In the genomic region with DNA sequence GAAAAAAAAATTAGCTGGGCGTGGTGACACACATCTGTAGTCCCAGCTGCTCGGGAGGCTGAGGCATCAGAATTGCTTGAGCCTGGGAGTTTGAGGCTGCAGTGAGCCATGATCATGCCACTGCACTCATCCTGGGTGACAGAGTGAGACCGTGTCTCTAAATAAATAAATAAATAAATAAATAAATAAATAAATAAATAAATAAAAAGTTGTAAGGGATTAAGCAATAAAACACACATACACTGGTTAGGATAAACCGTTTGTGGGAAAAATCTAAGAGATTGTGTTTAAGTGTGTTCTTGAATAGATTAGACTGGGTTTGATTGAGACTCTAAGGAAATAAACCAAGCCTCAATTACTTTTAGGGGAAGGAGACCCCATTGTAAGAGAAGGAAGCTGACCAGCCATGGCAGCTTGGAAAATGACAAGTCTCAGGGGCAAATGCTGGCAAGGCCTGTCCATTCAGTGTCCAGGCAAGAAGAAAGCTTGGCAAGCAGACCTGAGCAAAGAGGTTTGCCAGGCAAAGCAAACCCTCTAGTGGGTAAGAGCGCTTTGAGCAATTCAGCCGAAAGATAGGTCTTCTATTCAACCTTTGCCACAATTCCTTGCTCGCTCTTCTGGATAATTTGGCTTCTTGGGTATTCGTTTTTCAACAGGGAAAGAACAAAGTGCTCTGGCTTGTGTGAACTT, we compare ENCODE assay signal across 1 cellular context.
TF ChIP-seq lines count a peak whose summit lies in the region.

No MANE protein-coding gene starts in this region.

TF ChIP-seq in HEK293, 187 proteins besides CTCF, POLR2A, EP300 and RAD21 (continued from another document):
- TF ChIP-seq, protein P1, sequence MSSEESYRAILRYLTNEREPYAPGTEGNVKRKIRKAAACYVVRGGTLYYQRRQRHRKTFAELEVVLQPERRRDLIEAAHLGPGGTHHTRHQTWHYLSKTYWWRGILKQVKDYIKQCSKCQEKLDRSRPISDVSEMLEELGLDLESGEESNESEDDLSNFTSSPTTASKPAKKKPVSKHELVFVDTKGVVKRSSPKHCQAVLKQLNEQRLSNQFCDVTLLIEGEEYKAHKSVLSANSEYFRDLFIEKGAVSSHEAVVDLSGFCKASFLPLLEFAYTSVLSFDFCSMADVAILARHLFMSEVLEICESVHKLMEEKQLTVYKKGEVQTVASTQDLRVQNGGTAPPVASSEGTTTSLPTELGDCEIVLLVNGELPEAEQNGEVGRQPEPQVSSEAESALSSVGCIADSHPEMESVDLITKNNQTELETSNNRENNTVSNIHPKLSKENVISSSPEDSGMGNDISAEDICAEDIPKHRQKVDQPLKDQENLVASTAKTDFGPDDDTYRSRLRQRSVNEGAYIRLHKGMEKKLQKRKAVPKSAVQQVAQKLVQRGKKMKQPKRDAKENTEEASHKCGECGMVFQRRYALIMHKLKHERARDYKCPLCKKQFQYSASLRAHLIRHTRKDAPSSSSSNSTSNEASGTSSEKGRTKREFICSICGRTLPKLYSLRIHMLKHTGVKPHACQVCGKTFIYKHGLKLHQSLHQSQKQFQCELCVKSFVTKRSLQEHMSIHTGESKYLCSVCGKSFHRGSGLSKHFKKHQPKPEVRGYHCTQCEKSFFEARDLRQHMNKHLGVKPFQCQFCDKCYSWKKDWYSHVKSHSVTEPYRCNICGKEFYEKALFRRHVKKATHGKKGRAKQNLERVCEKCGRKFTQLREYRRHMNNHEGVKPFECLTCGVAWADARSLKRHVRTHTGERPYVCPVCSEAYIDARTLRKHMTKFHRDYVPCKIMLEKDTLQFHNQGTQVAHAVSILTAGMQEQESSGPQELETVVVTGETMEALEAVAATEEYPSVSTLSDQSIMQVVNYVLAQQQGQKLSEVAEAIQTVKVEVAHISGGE (tag by site-specific recombination; conservative IDR thresholded peaks at IDR 0.05; ENCODE audit: low read depth): peak; percentile 85
- TF ChIP-seq ZNF214 (tag by site-specific recombination; IDR thresholded peaks at IDR 0.05; ENCODE audit: borderline replicate concordance): peak; percentile 23; the same call in 1 of the 2 replicates
- TF ChIP-seq BCL11A (tag by site-specific recombination; IDR thresholded peaks at IDR 0.05; ENCODE audit: low read depth): no peak
- 0 out of 2 replicates have a peak, but pooled peaks have one; percentile 34 for TF ChIP-seq ZNF366 (tag by site-specific recombination; conservative IDR thresholded peaks at IDR 0.05)
- peak; percentile 77 for TF ChIP-seq ZXDB (tag by site-specific recombination; IDR thresholded peaks at IDR 0.05)
- peak; percentile 92 for TF ChIP-seq ZNF555 (tag by site-specific recombination; conservative IDR thresholded peaks at IDR 0.05)
- TF ChIP-seq ZSCAN16 (tag by site-specific recombination; IDR thresholded peaks at IDR 0.05): no peak
- TF ChIP-seq OVOL3 (tag by site-specific recombination; IDR thresholded peaks at IDR 0.05): 0 out of 2 replicates have a peak, but pooled peaks have one; percentile 37
- TF ChIP-seq ZNF18 (tag by site-specific recombination; IDR thresholded peaks at IDR 0.05): no peak
- no peak for TF ChIP-seq KLF9 (tag by site-specific recombination; IDR thresholded peaks at IDR 0.05; ENCODE audit: low read depth)
- TF ChIP-seq ZSCAN5A (tag by site-specific recombination; IDR thresholded peaks at IDR 0.05): no peak
- peak; percentile 27; the same call in 1 of the 2 replicates for TF ChIP-seq KLF7 (tag by site-specific recombination; IDR thresholded peaks at IDR 0.05; ENCODE audit: borderline replicate concordance)
- no peak for TF ChIP-seq ZNF677 (tag by site-specific recombination; IDR thresholded peaks at IDR 0.05)
- TF ChIP-seq, protein P2, sequence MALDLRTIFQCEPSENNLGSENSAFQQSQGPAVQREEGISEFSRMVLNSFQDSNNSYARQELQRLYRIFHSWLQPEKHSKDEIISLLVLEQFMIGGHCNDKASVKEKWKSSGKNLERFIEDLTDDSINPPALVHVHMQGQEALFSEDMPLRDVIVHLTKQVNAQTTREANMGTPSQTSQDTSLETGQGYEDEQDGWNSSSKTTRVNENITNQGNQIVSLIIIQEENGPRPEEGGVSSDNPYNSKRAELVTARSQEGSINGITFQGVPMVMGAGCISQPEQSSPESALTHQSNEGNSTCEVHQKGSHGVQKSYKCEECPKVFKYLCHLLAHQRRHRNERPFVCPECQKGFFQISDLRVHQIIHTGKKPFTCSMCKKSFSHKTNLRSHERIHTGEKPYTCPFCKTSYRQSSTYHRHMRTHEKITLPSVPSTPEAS (tag by site-specific recombination; IDR thresholded peaks at IDR 0.05): no peak
- peak; percentile 87 for TF ChIP-seq ZNF664 (tag by site-specific recombination; IDR thresholded peaks at IDR 0.05)
- TF ChIP-seq KLF16 (tag by site-specific recombination; IDR thresholded peaks at IDR 0.05): no peak
- peak; percentile 67 for TF ChIP-seq ZBTB21 (tag by site-specific recombination; IDR thresholded peaks at IDR 0.05)
- TF ChIP-seq, protein P3, sequence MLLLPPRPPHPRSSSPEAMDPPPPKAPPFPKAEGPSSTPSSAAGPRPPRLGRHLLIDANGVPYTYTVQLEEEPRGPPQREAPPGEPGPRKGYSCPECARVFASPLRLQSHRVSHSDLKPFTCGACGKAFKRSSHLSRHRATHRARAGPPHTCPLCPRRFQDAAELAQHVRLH (tag by site-specific recombination; IDR thresholded peaks at IDR 0.05): peak; percentile 84
- TF ChIP-seq ZNF211 (tag by site-specific recombination; IDR thresholded peaks at IDR 0.05; ENCODE audit: low read depth): no peak
- TF ChIP-seq ZNF19 (tag by site-specific recombination; IDR thresholded peaks at IDR 0.05; ENCODE audit: low read depth): 0 out of 2 replicates have a peak, but pooled peaks have one; percentile 76
